21 cellular contexts compared by ENCODE assay signal in the genomic region with DNA sequence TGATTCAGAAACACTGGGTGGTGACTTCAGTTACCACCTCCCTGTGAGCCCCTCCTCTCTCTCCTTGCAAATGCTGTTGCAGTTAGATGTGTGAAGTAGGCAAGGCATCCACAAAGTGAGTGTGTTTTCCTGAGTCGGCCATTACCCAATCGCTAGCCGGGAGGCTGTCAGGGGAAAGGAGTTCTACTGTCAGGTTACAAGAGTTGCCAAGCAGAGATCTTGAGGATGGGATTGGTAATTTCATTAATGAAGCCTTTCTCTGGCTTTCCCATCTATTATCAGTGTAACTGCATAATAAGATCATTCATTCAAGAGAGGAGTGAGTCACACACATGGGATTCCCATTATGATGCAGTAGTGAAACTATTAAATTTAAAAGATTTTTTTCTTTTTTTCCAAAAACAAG.
DNase-seq lines count a peak whose midpoint lies in the region; ATAC-seq and TF ChIP-seq lines count a peak whose summit lies in the region.
"Had no signal": no experiment of that assay in that cellular context is flagged by ENCODE, and none has a peak within 500 bp of the region (broad histone marks: within the 10 kb centered on the region; RNA-seq: fewer than 3 reads in every experiment).

No MANE protein-coding gene starts in this region.

- H3K27ac Mint-ChIP-seq in natural killer cell: no peak overlapping the region
- H3K27ac Mint-ChIP-seq: activated naive CD4-positive, alpha-beta T cell treated with anti-CD3 and anti-CD28 coated beads, Interleukin-2, amount 50 U/mL, for 72 hours; effector memory CD8-positive, alpha-beta T cell; neural progenitor cell had no signal

- H3K4me1 ChIP-seq in BE2C: no peaks in the 10 kb centered on the region
- H3K4me1 ChIP-seq in foreskin keratinocyte: peaks cover 10% of the 10 kb centered on the region
- H3K4me1 ChIP-seq in right cardiac atrium (ENCODE audit: control insufficient read depth, insufficient read depth, low read length): no peaks in the 10 kb centered on the region
- H3K4me1 ChIP-seq: neural progenitor cell, sigmoid colon, SJCRH30 had no signal

- H3K9me3 ChIP-seq in BE2C (no peaks in the 10 kb centered on the region), right cardiac atrium (ENCODE audit: control insufficient read depth, low read length) (no peaks in the 10 kb centered on the region)
- H3K9me3 ChIP-seq: sigmoid colon, SJCRH30 had no signal

- 47% methylated on average over 3 of the region's 3 CpGs for WGBS in right cardiac atrium

- no peak for TF ChIP-seq CTCF in BE2C (IDR thresholded peaks at IDR 0.05; ENCODE audit: low read depth, low read length)
- TF ChIP-seq CTCF in brain microvascular endothelial cell (IDR thresholded peaks at IDR 0.05; ENCODE audit: low read depth, low read length, missing control alignments): no peak
- TF ChIP-seq CTCF in foreskin keratinocyte (conservative IDR thresholded peaks at IDR 0.05): no peak
- TF ChIP-seq CTCF in natural killer cell (IDR thresholded peaks at IDR 0.05): no peak

- no peaks in the 10 kb centered on the region for H3K36me3 Mint-ChIP-seq in natural killer cell
- H3K36me3 Mint-ChIP-seq: activated naive CD4-positive, alpha-beta T cell treated with anti-CD3 and anti-CD28 coated beads, Interleukin-2, amount 50 U/mL, for 72 hours had no signal

- DNase-seq in BE2C (peak; percentile 30), LHCN-M2 (ENCODE audit: low read depth) (peak; percentile 51), brain microvascular endothelial cell (peak; percentile 34), foreskin keratinocyte (peak; percentile 67 to 73), DMS53 treated with DMSO at 0.1 percent for 48 hours (lab: John Stamatoyannopoulos, UW; ENCODE audit: unreplicated experiment) (no peak), natural killer cell (no peak), right cardiac atrium (no peak)
- DNase-seq: activated CD4-positive, alpha-beta T cell treated with anti-CD3 and anti-CD28 coated beads for 4 hours; AML-193; effector memory CD8-positive, alpha-beta T cell; glutamatergic neuron; islet precursor cell; midbrain; MM.1S; NCI-H187 treated with DMSO at 0.1 percent for 48 hours; NCI-H446 treated with DMSO at 0.1 percent for 48 hours; sigmoid colon; SJCRH30 had no signal

- ATAC-seq in foreskin keratinocyte (peak; percentile 88), HG02884 (IDR thresholded peaks at IDR 0.05; ENCODE audit: unreplicated experiment) (no peak), natural killer cell (no peak), right cardiac atrium (no peak)
- ATAC-seq: effector memory CD8-positive, alpha-beta T cell had no signal

- H3K4me3 Mint-ChIP-seq in natural killer cell: no peak overlapping the region
- H3K4me3 Mint-ChIP-seq: effector memory CD8-positive, alpha-beta T cell; neural progenitor cell had no signal

- H3K36me3 ChIP-seq in BE2C: no peaks in the 10 kb centered on the region
- no peaks in the 10 kb centered on the region for H3K36me3 ChIP-seq in brain microvascular endothelial cell (replicated peaks)
- H3K36me3 ChIP-seq: neural progenitor cell, sigmoid colon, SJCRH30 had no signal

- intact Hi-C loops in natural killer cell (cut with micrococcal nuclease): no loop called here
- intact Hi-C loops in right cardiac atrium (cut with DNase I): no loop called here

- H3K27ac ChIP-seq in brain microvascular endothelial cell (no peak overlapping the region), foreskin keratinocyte (peak overlapping the region; percentile 95), right cardiac atrium (ENCODE audit: low read length) (no peak overlapping the region)
- H3K27ac ChIP-seq: neural progenitor cell, sigmoid colon, SJCRH30 had no signal

- H3K27me3 ChIP-seq in BE2C: no peaks in the 10 kb centered on the region
- no peaks in the 10 kb centered on the region for H3K27me3 ChIP-seq in brain microvascular endothelial cell (replicated peaks)
- no peaks in the 10 kb centered on the region for H3K27me3 ChIP-seq in foreskin keratinocyte
- H3K27me3 ChIP-seq in right cardiac atrium (ENCODE audit: control insufficient read depth, insufficient read depth): no peaks in the 10 kb centered on the region
- H3K27me3 ChIP-seq: neural progenitor cell, sigmoid colon, SJCRH30 had no signal

- no peaks in the 10 kb centered on the region for H3K9me3 Mint-ChIP-seq in natural killer cell
- H3K9me3 Mint-ChIP-seq: activated naive CD4-positive, alpha-beta T cell treated with anti-CD3 and anti-CD28 coated beads, Interleukin-2, amount 50 U/mL, for 72 hours; effector memory CD8-positive, alpha-beta T cell; neural progenitor cell had no signal

- peaks cover 5 to 8% of the 10 kb centered on the region in 2 donors for H3K27me3 Mint-ChIP-seq in natural killer cell (ENCODE audit: low read depth in 2 of 2)

- H3K4me3 ChIP-seq in BE2C (ENCODE audit: low read depth, low read length): no peak overlapping the region
- no peak overlapping the region for H3K4me3 ChIP-seq in brain microvascular endothelial cell (ENCODE audit: low read depth, low read length)
- no peak overlapping the region for H3K4me3 ChIP-seq in right cardiac atrium (ENCODE audit: low read length)
- H3K4me3 ChIP-seq: neural progenitor cell, sigmoid colon, SJCRH30 had no signal

- in situ Hi-C loops in brain microvascular endothelial cell (cut with HindIII; ENCODE audit: low pct_ligation_motif_present, low sequenced_read_pairs): no loop called here

- no peaks in the 10 kb centered on the region for H3K4me1 Mint-ChIP-seq in natural killer cell

Comparison
In these comparisons a context has a peak if more than half of its experiments do, and no peak if none do; other contexts are left out.
1. DNase-seq: peak in BE2C (single experiment), LHCN-M2 (single experiment), brain microvascular endothelial cell (single experiment) and foreskin keratinocyte (2 of 2); none in DMS53 treated with DMSO at 0.1 percent for 48 hours (single experiment), natural killer cell (single experiment) and right cardiac atrium (0 of 3).